Comparison of ENCODE assay signal across 25 cellular contexts in genomic region chr4:153174821-153175567, GRCh38. TPM values are rescaled to one million over a fixed set of nuclear protein-coding genes. Genes with fewer than 3 reads are reported as not detected.
A peak's percentile ranks its signal among the peaks of the same experiment; 100 is the strongest.
DNase-seq lines count a peak whose midpoint lies in the region; ATAC-seq, FAIRE-seq and TF ChIP-seq lines count a peak whose summit lies in the region.
"Had no signal": no experiment of that assay in that cellular context is flagged by ENCODE, and none has a peak within 500 bp of the region (broad histone marks: within the 10 kb centered on the region; RNA-seq: fewer than 3 reads in every experiment).

No MANE protein-coding gene starts in this region.

- H3K27ac ChIP-seq in HepG2 (ENCODE audit: extremely low read length, insufficient read depth, low read length) (peak overlapping the region; percentile 26), right lobe of liver (no peak overlapping the region), spleen (peak overlapping the region in 7 of 8 donors; percentile 11 to 80 (median 58)), dorsolateral prefrontal cortex (peak overlapping the region in 19 of 59 donors; percentile 13 to 99 (median 83))
- H3K27ac ChIP-seq: 22Rv1, BLaER1, GM23248 had no signal

- intact Hi-C loops in HepG2 (cut with micrococcal nuclease; ENCODE audit: unreplicated experiment): no loop called here
- intact Hi-C loops in right lobe of liver (cut with DNase I): no loop called here
- intact Hi-C loops in spleen (cut with DNase I; ENCODE audit: low total_unique reads): no loop called here
- intact Hi-C loops in dorsolateral prefrontal cortex (cut with DNase I): loop anchor here in 1 of 2 donors (5.0 kb wide), 1 partner anchor 32 kb away; no protein-coding TSS in a partner anchor

- TF ChIP-seq CTCF in HepG2 (CRISPR knock-in tag; IDR thresholded peaks at IDR 0.05): 0 out of 2 replicates have a peak, but pooled peaks have one; percentile 11
- no peak for TF ChIP-seq CTCF in right lobe of liver (IDR thresholded peaks at IDR 0.05)
- no peak for TF ChIP-seq CTCF in neural crest cell (conservative IDR thresholded peaks at IDR 0.05)
- TF ChIP-seq CTCF in spleen (IDR thresholded peaks at IDR 0.05 in 8 of 11, conservative IDR thresholded peaks at IDR 0.05 in 3 of 11): no peak
- TF ChIP-seq CTCF in dorsolateral prefrontal cortex (IDR thresholded peaks at IDR 0.05 in 54 of 56, conservative IDR thresholded peaks at IDR 0.05 in 2 of 56; ENCODE audit: low read depth in 1 of 56, partially characterized antibody in 56 of 56): no peak

- in situ Hi-C loops in HepG2 (cut with HindIII; ENCODE audit: extremely low pct_ligation_motif_present, low pct_unique_long_range_greater_than_20kb): no loop called here

- ATAC-seq in HepG2 (peak; percentile 87), right lobe of liver (no peak)
- ATAC-seq: GM12878 had no signal

- H3K9me3 ChIP-seq in HepG2 (ENCODE audit: low read length) (no peaks in the 10 kb centered on the region), right lobe of liver (no peaks in the 10 kb centered on the region), spleen (no peaks in the 10 kb centered on the region)
- H3K9me3 ChIP-seq: BLaER1 had no signal

- DNase-seq in HepG2 (ENCODE audit: low spot score) (peak; percentile 79), right lobe of liver (no peak), neural crest cell (ENCODE audit: low read depth, low spot score) (no peak), spleen (peak; percentile 84), NCI-H82 treated with DMSO at 0.1 percent for 48 hours (lab: John Stamatoyannopoulos, UW; ENCODE audit: unreplicated experiment) (no peak), dorsolateral prefrontal cortex (no peak), pons (ENCODE audit: low spot score) (no peak)
- DNase-seq: CD4-positive, alpha-beta T cell; CD8-positive, alpha-beta memory T cell; DMS 273 treated with DMSO at 0.1 percent for 48 hours; DMS79; EL; GDM1; GM23248; H7; HCEC 1CT had no signal

- peak overlapping the region; percentile 47 for H3K27ac Mint-ChIP-seq in neural crest cell (ENCODE audit: unreplicated experiment)
- H3K27ac Mint-ChIP-seq: B cell; CD14-positive monocyte; CD4-positive, alpha-beta T cell; CD8-positive, alpha-beta memory T cell had no signal

- H3K4me1 Mint-ChIP-seq in neural crest cell: peaks cover 28% of the 10 kb centered on the region
- H3K4me1 Mint-ChIP-seq: B cell; CD8-positive, alpha-beta memory T cell had no signal

- no peak for TF ChIP-seq RAD21 in HepG2 (CRISPR knock-in tag; IDR thresholded peaks at IDR 0.05)

- no peak overlapping the region for H3K4me3 Mint-ChIP-seq in neural crest cell
- H3K4me3 Mint-ChIP-seq: B cell; CD14-positive monocyte; CD4-positive, alpha-beta T cell; CD8-positive, alpha-beta memory T cell had no signal

- no peaks in the 10 kb centered on the region for H3K79me2 ChIP-seq in HepG2 (ENCODE audit: insufficient read depth, low read length)

- no peaks in the 10 kb centered on the region for H3K36me3 Mint-ChIP-seq in neural crest cell (ENCODE audit: low read depth)
- H3K36me3 Mint-ChIP-seq: CD14-positive monocyte; CD8-positive, alpha-beta memory T cell had no signal

- WGBS in HepG2 (ENCODE audit: low lambda C conversion rate): 35% methylated on average over 22 of the region's 22 CpGs
- WGBS in right lobe of liver (ENCODE audit: insufficient coverage, low coverage, low lambda C conversion rate, missing lambda C conversion rate): 68% methylated on average over 16 of the region's 22 CpGs
- WGBS in spleen, 5 donors: 71 to 86% (median 83%) methylated on average over 22 of the region's 22 CpGs

- H3K36me3 ChIP-seq in HepG2 (replicated peaks in 1 of 2; ENCODE audit: control insufficient read depth in 1 of 2, insufficient read depth in 2 of 2, low read length in 2 of 2) (no peaks in the 10 kb centered on the region), right lobe of liver (no peaks in the 10 kb centered on the region), spleen (no peaks in the 10 kb centered on the region)
- H3K36me3 ChIP-seq: BLaER1 had no signal

- H3K9me3 Mint-ChIP-seq in neural crest cell: no peaks in the 10 kb centered on the region
- H3K9me3 Mint-ChIP-seq: CD4-positive, alpha-beta T cell; CD8-positive, alpha-beta memory T cell had no signal

- no peak for TF ChIP-seq POLR2A in HepG2 (IDR thresholded peaks at IDR 0.05; ENCODE audit: insufficient read depth in 1 of 2, low read depth in 2 of 2, low read length in 2 of 2)
- TF ChIP-seq POLR2A in right lobe of liver (IDR thresholded peaks at IDR 0.05): no peak
- TF ChIP-seq POLR2A in spleen (IDR thresholded peaks at IDR 0.05): no peak

- H3K27me3 Mint-ChIP-seq in neural crest cell (ENCODE audit: low read depth): no peaks in the 10 kb centered on the region

- peak; percentile 66 for FAIRE-seq in HepG2 (lab: Jason Lieb, UNC)
- FAIRE-seq: A204.1, D721Med, GM12878, GM19239, H1 had no signal

- no peaks in the 10 kb centered on the region for H4K20me1 ChIP-seq in HepG2 (ENCODE audit: insufficient read depth, low read length)
- H4K20me1 ChIP-seq: BLaER1 had no signal

- peak; percentile 42 to 59; a peak in 2 of 4 replicates for TF ChIP-seq EP300 in HepG2 (IDR thresholded peaks at IDR 0.05; ENCODE audit: low read depth in 2 of 2, low read length in 2 of 2)
- no peak for TF ChIP-seq EP300 in HepG2 (CRISPR knock-in tag; IDR thresholded peaks at IDR 0.05; ENCODE audit: borderline replicate concordance)

- no peak overlapping the region for H3K9ac ChIP-seq in HepG2 (ENCODE audit: insufficient read depth, low read depth, low read length)
- H3K9ac ChIP-seq: BLaER1, GM23248 had no signal

- TSS peak; percentile 100 for BruUV-seq in HepG2 (replicated peaks; lab: Mats Ljungman, UMichigan)

- CTCF ChIA-PET in HepG2 (lab: Yijun Ruan, JAX; ENCODE audit: low intra/inter-chr PET ratio, low total read pairs): no interaction called here

- H3K4me1 ChIP-seq in HepG2 (ENCODE audit: insufficient read depth, low read length): peaks cover 4% of the 10 kb centered on the region; the same call in 1 of the 2 replicates
- H3K4me1 ChIP-seq in right lobe of liver: no peaks in the 10 kb centered on the region
- H3K4me1 ChIP-seq in spleen: peaks cover 0 to 5% (median 0%) of the 10 kb centered on the region in 6 donors
- H3K4me1 ChIP-seq: BLaER1 had no signal

- no peak overlapping the region for H2AFZ ChIP-seq in HepG2 (ENCODE audit: low read length)
- H2AFZ ChIP-seq: GM23248 had no signal

- H3K27me3 ChIP-seq in HepG2 (ENCODE audit: control insufficient read depth in 1 of 2, insufficient read depth in 2 of 2, low read length in 2 of 2): peaks cover 1 to 2% of the 10 kb centered on the region in 2 experiments; a peak in 2 of 5 replicates
- H3K27me3 ChIP-seq in right lobe of liver: no peaks in the 10 kb centered on the region
- no peaks in the 10 kb centered on the region for H3K27me3 ChIP-seq in spleen (replicated peaks in 1 of 7)
- no peaks in the 10 kb centered on the region for H3K27me3 ChIP-seq in dorsolateral prefrontal cortex
- H3K27me3 ChIP-seq: BLaER1 had no signal

- POLR2A ChIA-PET in HepG2 (lab: Yijun Ruan, JAX): no interaction called here

- H3K4me3 ChIP-seq in HepG2 (replicated peaks in 1 of 3; ENCODE audit: insufficient read depth in 1 of 3, low read depth in 2 of 3, low read length in 3 of 3) (no peak overlapping the region), right lobe of liver (no peak overlapping the region), spleen (no peak overlapping the region), dorsolateral prefrontal cortex (no peak overlapping the region)
- H3K4me3 ChIP-seq: BLaER1, GM12878, GM23248 had no signal

- H3K4me2 ChIP-seq in HepG2 (ENCODE audit: low read depth, low read length): no peak overlapping the region
- H3K4me2 ChIP-seq: BLaER1 had no signal

TF ChIP-seq in HepG2, 621 proteins besides CTCF, POLR2A, EP300 and RAD21 (continues in another document):
- TF ChIP-seq ZSCAN5A (CRISPR knock-in tag; IDR thresholded peaks at IDR 0.05; ENCODE audit: borderline replicate concordance) (peak; percentile 34; the same call in 1 of the 2 replicates), KDM4B (CRISPR knock-in tag; IDR thresholded peaks at IDR 0.05) (no peak)

RNA-seq across cellular contexts. Expression of gene TRIM2, which starts 29.2 kb away (rescaled TPM):
- total RNA-seq in HepG2 (2016; rRNA removed; fragmentation: Illumina TruSeq; extraction: Trizol) (4.2 and 7.0 TPM in 2 replicates), right lobe of liver (10 to 100 TPM in 3 of 6 experiments, 1 to 10 TPM in 3; 8.9 to 17.5 (median 10.0) TPM), neural crest cell (105 and 106 TPM in 2 replicates), spleen (10 to 100 TPM; 28.1 to 77.9 (median 59.1) TPM), dorsolateral prefrontal cortex (100 to 1,000 TPM; 287 to 703 (median 456) TPM)
- 1.8 and 2.6 TPM in 2 replicates for total RNA-seq in HepG2 (2016; cell fraction: cytosol; rRNA removed; fragmentation: Illumina TruSeq; extraction: Trizol; ENCODE audit: low read depth)
- total RNA-seq in HepG2 (2016; cell fraction: insoluble cytoplasmic fraction; rRNA removed; fragmentation: Illumina TruSeq; extraction: Trizol): 3.7 and 4.1 TPM in 2 replicates
- total RNA-seq in HepG2 (2016; cell fraction: membrane; rRNA removed; fragmentation: Illumina TruSeq; extraction: Trizol): 1.2 and 1.3 TPM in 2 replicates
- 5.2 and 6.5 TPM in 2 replicates for total RNA-seq in HepG2 (2016; cell fraction: nucleus; rRNA removed; fragmentation: Illumina TruSeq; extraction: Trizol)
- polyA plus RNA-seq in HepG2 (2011; rRNA removed) (2.1 and 2.9 TPM in 2 replicates), spleen (10 to 100 TPM in 1 of 3 donors, 1 to 10 TPM in 2; 3.2 to 13.3 (median 4.7) TPM)
- 2.1 and 2.4 TPM in 2 replicates for polyA plus RNA-seq in HepG2 (2011; cell fraction: cytosol; rRNA removed)
- polyA plus RNA-seq in HepG2 (2011; cell fraction: nucleus; rRNA removed): 2.8 and 4.0 TPM in 2 replicates
- polyA plus RNA-seq in HepG2 (2012): 1.9 and 2.8 TPM in 2 replicates
- polyA plus RNA-seq in HepG2 (2016; cell fraction: cytosol; fragmentation: Illumina TruSeq; extraction: Trizol; ENCODE audit: low read depth): 0.27 and 0.29 TPM in 2 replicates
- 2.8 and 2.9 TPM in 2 replicates for polyA plus RNA-seq in HepG2 (2016; cell fraction: insoluble cytoplasmic fraction; fragmentation: Illumina TruSeq; extraction: Trizol; ENCODE audit: low read depth)
- 0.50 and 0.55 TPM in 2 replicates for polyA plus RNA-seq in HepG2 (2016; cell fraction: membrane; fragmentation: Illumina TruSeq; extraction: Trizol; ENCODE audit: low read depth)
- 2.9 and 3.5 TPM in 2 replicates for polyA plus RNA-seq in HepG2 (2016; cell fraction: nucleus; fragmentation: Illumina TruSeq; extraction: Trizol; ENCODE audit: insufficient read depth, low read depth)
- 10.3 and 18.9 TPM in 2 replicates for polyA minus RNA-seq in HepG2 (2011; rRNA and poly(A)+ RNA removed; ENCODE audit: low replicate concordance)
- 4.3 and 6.3 TPM in 2 replicates for polyA minus RNA-seq in HepG2 (2011; cell fraction: cytosol; rRNA and poly(A)+ RNA removed)
- polyA minus RNA-seq in HepG2 (2011; cell fraction: nucleus; rRNA and poly(A)+ RNA removed): 10.4 and 12.2 TPM in 2 replicates

Comparison
In these comparisons a context has a peak if more than half of its experiments do, and no peak if none do; other contexts are left out.
1. DNase-seq: peak in HepG2 (single experiment) and spleen (single experiment); none in right lobe of liver (0 of 3), neural crest cell (single experiment), NCI-H82 treated with DMSO at 0.1 percent for 48 hours (single experiment), dorsolateral prefrontal cortex (0 of 10) and pons (single experiment).
2. H3K27ac ChIP-seq: peak in HepG2 (single experiment) and spleen (7 of 8); none in right lobe of liver (0 of 3).